16 cellular contexts compared by ENCODE assay signal in the genomic region with DNA sequence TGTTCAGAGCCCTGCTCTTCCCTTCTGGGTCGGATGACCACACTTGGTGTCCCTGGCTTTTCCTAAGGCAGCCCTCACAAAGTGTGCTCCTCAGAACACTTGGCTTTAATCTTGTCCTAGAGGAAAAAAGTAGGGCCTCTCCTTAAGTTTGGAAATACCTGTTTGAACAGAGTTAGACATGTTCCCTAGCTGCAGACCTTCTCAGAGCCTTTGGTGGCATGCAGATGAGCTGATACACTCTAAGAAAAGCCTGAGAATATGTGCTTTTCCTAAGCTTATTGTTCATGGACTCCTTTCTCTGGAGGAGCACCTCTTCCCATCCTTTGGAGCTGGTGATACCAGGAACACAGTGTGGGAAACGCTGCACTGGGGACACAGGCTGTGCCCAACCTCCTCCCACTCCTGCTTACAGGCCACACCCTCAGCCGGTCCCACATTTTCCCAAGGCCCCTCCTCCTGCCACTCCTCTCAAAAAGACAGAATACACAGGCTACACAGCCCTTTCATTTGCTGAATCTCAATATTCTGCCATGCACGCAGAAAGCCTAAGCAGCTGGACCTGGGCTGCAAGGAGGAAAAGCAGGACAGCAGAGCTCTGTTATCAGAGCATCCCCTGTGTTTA.
DNase-seq lines count a peak whose midpoint lies in the region; ATAC-seq, FAIRE-seq and TF ChIP-seq lines count a peak whose summit lies in the region.
"Had no signal": no experiment of that assay in that cellular context is flagged by ENCODE, and none has a peak within 500 bp of the region (broad histone marks: within the 10 kb centered on the region; RNA-seq: fewer than 3 reads in every experiment).

No MANE protein-coding gene starts in this region.

- 0 out of 2 replicates have a peak, but pooled peaks cover under 1% of the 10 kb centered on the region for H3K9me2 ChIP-seq in SK-N-SH

- POLR2A ChIA-PET in SK-N-SH (lab: Yijun Ruan, JAX), result interaction anchor here (0.8 kb wide), 1 partner anchor 30 kb away, joined by 3 read pairs; no protein-coding TSS in a partner anchor

- H3K9ac ChIP-seq in SK-N-SH, result no peak overlapping the region
- H3K9ac ChIP-seq: BLaER1 treated with 17β-estradiol and CSF1 and Interleukin-3, amounts not matched to agents 10 nM and 100 nM had no signal

- TF ChIP-seq CTCF in SK-N-SH (IDR thresholded peaks at IDR 0.05), result no peak
- no peak for TF ChIP-seq CTCF in upper lobe of right lung (IDR thresholded peaks at IDR 0.05)

- intact Hi-C loops in upper lobe of right lung (cut with DNase I), result no loop called here

- ATAC-seq in SK-N-SH treated with all-trans-retinoic acid at 6 μM for 48 hours (no peak), upper lobe of right lung (no peak)
- ATAC-seq: HepG2 had no signal

- no peak overlapping the region for H3K4me2 ChIP-seq in SK-N-SH
- H3K4me2 ChIP-seq: BLaER1 treated with 17β-estradiol and CSF1 and Interleukin-3, amounts not matched to agents 10 nM and 100 nM had no signal

- H3K4me1 ChIP-seq in SK-N-SH (ENCODE audit: control insufficient read depth in 1 of 2, insufficient read depth in 2 of 2, low read depth in 1 of 2, low read length in 1 of 2), result no peaks in the 10 kb centered on the region
- H3K4me1 ChIP-seq in small intestine (ENCODE audit: control insufficient read depth in 2 of 2, insufficient read depth in 1 of 2, low read depth in 1 of 2, low read length in 1 of 2), result no peaks in the 10 kb centered on the region
- no peaks in the 10 kb centered on the region for H3K4me1 ChIP-seq in upper lobe of right lung

- H3K27ac ChIP-seq in SK-N-SH (ENCODE audit: low read depth in 2 of 2, low read length in 1 of 2), result no peak overlapping the region
- H3K27ac ChIP-seq in small intestine (ENCODE audit: low read depth in 1 of 2, low read length in 1 of 2), result no peak overlapping the region
- no peak overlapping the region for H3K27ac ChIP-seq in upper lobe of right lung
- H3K27ac ChIP-seq: BLaER1 treated with 17β-estradiol and CSF1 and Interleukin-3, amounts not matched to agents 10 nM and 100 nM had no signal

- no peaks in the 10 kb centered on the region for H4K20me1 ChIP-seq in SK-N-SH (ENCODE audit: insufficient read depth)
- H4K20me1 ChIP-seq: BLaER1 treated with 17β-estradiol and CSF1 and Interleukin-3, amounts not matched to agents 10 nM and 100 nM had no signal

- DNase-seq in SK-N-SH (peak; percentile 35), SW480 (ENCODE audit: low spot score) (peak; percentile 18), iPS-NIHi11 (ENCODE audit: low spot score) (peak; percentile 26), small intestine (peak; percentile 6), upper lobe of right lung (no peak), hypothalamus (lab: John Stamatoyannopoulos, UW) (no peak), NCI-H1105 (lab: John Stamatoyannopoulos, UW) (no peak)
- DNase-seq: 8988T; CD4-positive, CD25-positive, alpha-beta regulatory T cell; DMS53 had no signal

- no peak for TF ChIP-seq RAD21 in SK-N-SH (IDR thresholded peaks at IDR 0.05; ENCODE audit: low read length)

- no peak for FAIRE-seq in small intestine (lab: Jason Lieb, UNC)
- FAIRE-seq: GM19239, H54, HepG2, HTR-8/SVneo had no signal

- H3F3A ChIP-seq in SK-N-SH (replicated peaks; ENCODE audit: insufficient read depth), result no peaks in the 10 kb centered on the region

- CTCF ChIA-PET in SK-N-SH (lab: Yijun Ruan, JAX), result interaction anchor here (0.6 to 1.0 kb wide), 4 partner anchors 12 to 211 kb away, joined by 3 to 4 read pairs (median 3); no protein-coding TSS in a partner anchor

- H3K4me3 ChIP-seq in SK-N-SH (ENCODE audit: low read depth in 2 of 2, low read length in 1 of 2), result no peak overlapping the region
- no peak overlapping the region for H3K4me3 ChIP-seq in small intestine (ENCODE audit: low read depth in 1 of 2, low read length in 2 of 2)
- H3K4me3 ChIP-seq in upper lobe of right lung, result no peak overlapping the region
- H3K4me3 ChIP-seq: BLaER1 treated with 17β-estradiol and CSF1 and Interleukin-3, amounts not matched to agents 10 nM and 100 nM had no signal

- H3K9me3 ChIP-seq in SK-N-SH, result peaks cover 3% of the 10 kb centered on the region; the same call in 1 of the 2 replicates
- no peaks in the 10 kb centered on the region for H3K9me3 ChIP-seq in small intestine (ENCODE audit: control insufficient read depth, low read depth)
- H3K9me3 ChIP-seq in upper lobe of right lung, result peaks cover 1% of the 10 kb centered on the region

- 29% methylated on average over 4 of the region's 4 CpGs for WGBS in SK-N-SH (ENCODE audit: low lambda C conversion rate)
- WGBS in small intestine, 3 donors, result 55 to 69% (median 55%) methylated on average over 4 of the region's 4 CpGs

- H3K79me2 ChIP-seq in SK-N-SH (ENCODE audit: insufficient read depth), result no peaks in the 10 kb centered on the region

- TF ChIP-seq EP300 in SK-N-SH (IDR thresholded peaks at IDR 0.05; ENCODE audit: borderline replicate concordance in 1 of 2, low read depth in 1 of 2, low read length in 1 of 2), result no peak

- H2AFZ ChIP-seq in SK-N-SH (ENCODE audit: low read depth), result no peak overlapping the region

- H3K36me3 ChIP-seq in SK-N-SH (replicated peaks in 1 of 2; ENCODE audit: control insufficient read depth in 1 of 2, insufficient read depth in 2 of 2, low read length in 1 of 2) (no peaks in the 10 kb centered on the region), small intestine (ENCODE audit: control insufficient read depth in 2 of 2, insufficient read depth in 2 of 2, low read length in 2 of 2) (no peaks in the 10 kb centered on the region), upper lobe of right lung (no peaks in the 10 kb centered on the region)
- H3K36me3 ChIP-seq: BLaER1 treated with 17β-estradiol and CSF1 and Interleukin-3, amounts not matched to agents 10 nM and 100 nM had no signal

- no peaks in the 10 kb centered on the region for H3K27me3 ChIP-seq in SK-N-SH (ENCODE audit: insufficient read depth)
- H3K27me3 ChIP-seq in small intestine (ENCODE audit: control insufficient read depth in 2 of 2, insufficient read depth in 2 of 2, low read length in 2 of 2), result no peaks in the 10 kb centered on the region
- no peaks in the 10 kb centered on the region for H3K27me3 ChIP-seq in upper lobe of right lung
- H3K27me3 ChIP-seq: BLaER1 treated with 17β-estradiol and CSF1 and Interleukin-3, amounts not matched to agents 10 nM and 100 nM had no signal

TF ChIP-seq in SK-N-SH, 30 proteins besides CTCF, POLR2A, EP300 and RAD21 (continues in another document):
- TF ChIP-seq GABPA (IDR thresholded peaks at IDR 0.05; ENCODE audit: low read depth) (no peak), SIN3A (IDR thresholded peaks at IDR 0.05; ENCODE audit: borderline replicate concordance, low read depth, low read length) (no peak), FOXJ3 (CRISPR knock-in tag; IDR thresholded peaks at IDR 0.05) (no peak), TEAD4 (IDR thresholded peaks at IDR 0.05; ENCODE audit: borderline replicate concordance, insufficient read depth) (no peak), MXI1 (IDR thresholded peaks at IDR 0.05; ENCODE audit: low read depth, low read length) (no peak), GATA2 (CRISPR knock-in tag; IDR thresholded peaks at IDR 0.05) (no peak; the same call in 1 of the 2 replicates), RCOR1 (IDR thresholded peaks at IDR 0.05; ENCODE audit: low read length) (no peak), CHD2 (IDR thresholded peaks at IDR 0.05; ENCODE audit: low read length, partially characterized antibody) (no peak)
- TF ChIP-seq, protein P1, sequence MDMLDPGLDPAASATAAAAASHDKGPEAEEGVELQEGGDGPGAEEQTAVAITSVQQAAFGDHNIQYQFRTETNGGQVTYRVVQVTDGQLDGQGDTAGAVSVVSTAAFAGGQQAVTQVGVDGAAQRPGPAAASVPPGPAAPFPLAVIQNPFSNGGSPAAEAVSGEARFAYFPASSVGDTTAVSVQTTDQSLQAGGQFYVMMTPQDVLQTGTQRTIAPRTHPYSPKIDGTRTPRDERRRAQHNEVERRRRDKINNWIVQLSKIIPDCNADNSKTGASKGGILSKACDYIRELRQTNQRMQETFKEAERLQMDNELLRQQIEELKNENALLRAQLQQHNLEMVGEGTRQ (IDR thresholded peaks at IDR 0.05; ENCODE audit: borderline replicate concordance, low read depth, low read length), result no peak

TF ChIP-seq in SK-N-SH treated with all-trans-retinoic acid at 6 μM for 48 hours, 23 proteins besides CTCF, POLR2A, EP300 and RAD21 (continues in another document):
- no peak for TF ChIP-seq POU6F1 (CRISPR knock-in tag; IDR thresholded peaks at IDR 0.05; ENCODE audit: borderline replicate concordance, low read depth)
- TF ChIP-seq, protein P2, sequence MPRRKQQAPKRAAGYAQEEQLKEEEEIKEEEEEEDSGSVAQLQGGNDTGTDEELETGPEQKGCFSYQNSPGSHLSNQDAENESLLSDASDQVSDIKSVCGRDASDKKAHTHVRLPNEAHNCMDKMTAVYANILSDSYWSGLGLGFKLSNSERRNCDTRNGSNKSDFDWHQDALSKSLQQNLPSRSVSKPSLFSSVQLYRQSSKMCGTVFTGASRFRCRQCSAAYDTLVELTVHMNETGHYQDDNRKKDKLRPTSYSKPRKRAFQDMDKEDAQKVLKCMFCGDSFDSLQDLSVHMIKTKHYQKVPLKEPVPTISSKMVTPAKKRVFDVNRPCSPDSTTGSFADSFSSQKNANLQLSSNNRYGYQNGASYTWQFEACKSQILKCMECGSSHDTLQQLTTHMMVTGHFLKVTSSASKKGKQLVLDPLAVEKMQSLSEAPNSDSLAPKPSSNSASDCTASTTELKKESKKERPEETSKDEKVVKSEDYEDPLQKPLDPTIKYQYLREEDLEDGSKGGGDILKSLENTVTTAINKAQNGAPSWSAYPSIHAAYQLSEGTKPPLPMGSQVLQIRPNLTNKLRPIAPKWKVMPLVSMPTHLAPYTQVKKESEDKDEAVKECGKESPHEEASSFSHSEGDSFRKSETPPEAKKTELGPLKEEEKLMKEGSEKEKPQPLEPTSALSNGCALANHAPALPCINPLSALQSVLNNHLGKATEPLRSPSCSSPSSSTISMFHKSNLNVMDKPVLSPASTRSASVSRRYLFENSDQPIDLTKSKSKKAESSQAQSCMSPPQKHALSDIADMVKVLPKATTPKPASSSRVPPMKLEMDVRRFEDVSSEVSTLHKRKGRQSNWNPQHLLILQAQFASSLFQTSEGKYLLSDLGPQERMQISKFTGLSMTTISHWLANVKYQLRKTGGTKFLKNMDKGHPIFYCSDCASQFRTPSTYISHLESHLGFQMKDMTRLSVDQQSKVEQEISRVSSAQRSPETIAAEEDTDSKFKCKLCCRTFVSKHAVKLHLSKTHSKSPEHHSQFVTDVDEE (CRISPR knock-in tag; IDR thresholded peaks at IDR 0.05), result no peak

Comparison
In these comparisons a context has a peak if more than half of its experiments do, and no peak if none do; other contexts are left out.
1. DNase-seq: peak in SK-N-SH (single experiment), SW480 (single experiment), iPS-NIHi11 (single experiment) and small intestine (single experiment); none in upper lobe of right lung (single experiment), hypothalamus (0 of 51) and NCI-H1105 (single experiment).